30 cellular contexts compared by ENCODE assay signal in genomic region chr12:63991036-63991547, GRCh38.
A peak's percentile ranks its signal among the peaks of the same experiment; 100 is the strongest.
DNase-seq lines count a peak whose midpoint lies in the region; ATAC-seq and TF ChIP-seq lines count a peak whose summit lies in the region.
"Had no signal": no experiment of that assay in that cellular context is flagged by ENCODE, and none has a peak within 500 bp of the region (broad histone marks: within the 10 kb centered on the region; RNA-seq: fewer than 3 reads in every experiment).

No MANE protein-coding gene starts in this region.

- no peak for TF ChIP-seq CTCF in HFFc6 (IDR thresholded peaks at IDR 0.05)
- no peak for TF ChIP-seq CTCF in fibroblast of villous mesenchyme (IDR thresholded peaks at IDR 0.05; ENCODE audit: insufficient read depth, low read depth, low read length)
- no peak for TF ChIP-seq CTCF in progenitor cell of endocrine pancreas (IDR thresholded peaks at IDR 0.05; ENCODE audit: unreplicated experiment)

- H3K27ac Mint-ChIP-seq in HFFc6, result 0 out of 2 replicates have a peak overlapping the region, but pooled peaks have one; percentile 4
- peak overlapping the region; percentile 81 for H3K27ac Mint-ChIP-seq in progenitor cell of endocrine pancreas
- H3K27ac Mint-ChIP-seq in T-helper 2 cell treated with Interferon-gamma antibody and Interleukin-4, amounts not matched to agents 5 μg/mL and 100 μg/mL, for 36 hours, result no peak overlapping the region
- H3K27ac Mint-ChIP-seq: activated CD4-positive, alpha-beta T cell treated with anti-CD3 and anti-CD28 coated beads for 36 hours; activated CD8-positive, alpha-beta T cell treated with anti-CD3 and anti-CD28 coated beads for 36 hours; activated naive CD4-positive, alpha-beta T cell treated with anti-CD3 and anti-CD28 coated beads, Interleukin-2, amount 10 ng/mL, durations not matched to agents 7 days and 5 days; CD4-positive, alpha-beta memory T cell; stimulated activated naive CD8-positive, alpha-beta T cell treated with anti-CD3 and anti-CD28 coated beads, Interleukin-15, Interleukin-2, amounts not matched to agents 100 ng/mL and 50 ng/mL, for 24 hours had no signal

- peaks cover 71% of the 10 kb centered on the region for H3K4me1 Mint-ChIP-seq in HFFc6 (ENCODE audit: low read depth)
- H3K4me1 Mint-ChIP-seq in progenitor cell of endocrine pancreas (ENCODE audit: low read depth), result peaks cover 34% of the 10 kb centered on the region
- H3K4me1 Mint-ChIP-seq in T-helper 2 cell treated with Interferon-gamma antibody and Interleukin-4, amounts not matched to agents 5 μg/mL and 100 μg/mL, for 36 hours (ENCODE audit: low read depth), result no peaks in the 10 kb centered on the region
- H3K4me1 Mint-ChIP-seq: activated CD4-positive, alpha-beta T cell treated with anti-CD3 and anti-CD28 coated beads for 36 hours; activated naive CD4-positive, alpha-beta T cell treated with anti-CD3 and anti-CD28 coated beads, Interleukin-2, amount 10 ng/mL, durations not matched to agents 7 days and 5 days; CD4-positive, alpha-beta memory T cell had no signal

- H3K4me3 ChIP-seq in fibroblast of villous mesenchyme (ENCODE audit: low read depth, low read length), result no peak overlapping the region
- H3K4me3 ChIP-seq: adrenal gland, cardiac muscle cell, coronary artery, K562, lung, right atrium auricular region, spleen had no signal

- H3K27me3 Mint-ChIP-seq in HFFc6 (ENCODE audit: insufficient read depth) (peaks cover 7% of the 10 kb centered on the region; the same call in 1 of the 2 replicates), progenitor cell of endocrine pancreas (no peaks in the 10 kb centered on the region)
- peaks cover 2% of the 10 kb centered on the region for H3K27me3 Mint-ChIP-seq in T-helper 2 cell treated with Interferon-gamma antibody and Interleukin-4, amounts not matched to agents 5 μg/mL and 100 μg/mL, for 36 hours (ENCODE audit: low read depth)

- ATAC-seq in esophagus mucosa, result no peak
- ATAC-seq: activated CD4-positive, alpha-beta T cell treated with anti-CD3 and anti-CD28 coated beads for 36 hours; activated CD8-positive, alpha-beta T cell treated with anti-CD3 and anti-CD28 coated beads for 36 hours; K562; Panc1 had no signal

- DNase-seq in HFFc6 (no peak), amniotic epithelial cell (ENCODE audit: low read depth) (peak; percentile 27), fibroblast of villous mesenchyme (ENCODE audit: low read depth) (peak; percentile 25), progenitor cell of endocrine pancreas (ENCODE audit: low spot score, unreplicated experiment) (no peak), NCI-H1694 treated with DMSO at 0.1 percent for 48 hours (lab: John Stamatoyannopoulos, UW) (no peak), NCI-H146 treated with DMSO at 0.1 percent for 48 hours (lab: John Stamatoyannopoulos, UW; ENCODE audit: unreplicated experiment) (no peak)
- DNase-seq in T-helper 2 cell treated with Interferon-gamma antibody and Interleukin-4, amounts not matched to agents 5 μg/mL and 100 μg/mL, for 36 hours (ENCODE audit: low spot score), result no peak
- DNase-seq: activated CD4-positive, alpha-beta T cell treated with anti-CD3 and anti-CD28 coated beads for 36 hours; activated CD8-positive, alpha-beta memory T cell treated with anti-CD3 and anti-CD28 coated beads, Interleukin-2, amount 50 U/mL, for 48 hours; activated CD8-positive, alpha-beta T cell treated with anti-CD3 and anti-CD28 coated beads for 36 hours; activated naive CD4-positive, alpha-beta T cell treated with anti-CD3 and anti-CD28 coated beads, Interleukin-2, amount 10 ng/mL, durations not matched to agents 7 days and 5 days; adrenal gland; CD4-positive, alpha-beta memory T cell; effector memory CD4-positive, alpha-beta T cell; erythroblast; kidney glomerular epithelial cell; NCI-H1092 treated with DMSO at 0.1 percent for 48 hours; NCI-H2029; NCI-H345; SHP77; spleen; stimulated activated CD4-positive, alpha-beta T cell treated with anti-CD3 and anti-CD28 coated beads, Interleukin-2, amount 100 ng/mL, for 24 hours had no signal

- H3K36me3 Mint-ChIP-seq in HFFc6 (ENCODE audit: low read depth) (peaks cover 49% of the 10 kb centered on the region), progenitor cell of endocrine pancreas (ENCODE audit: insufficient read depth) (peaks cover 7% of the 10 kb centered on the region)
- no peaks in the 10 kb centered on the region for H3K36me3 Mint-ChIP-seq in T-helper 2 cell treated with Interferon-gamma antibody and Interleukin-4, amounts not matched to agents 5 μg/mL and 100 μg/mL, for 36 hours (ENCODE audit: low read depth)
- H3K36me3 Mint-ChIP-seq: activated naive CD4-positive, alpha-beta T cell treated with anti-CD3 and anti-CD28 coated beads, Interleukin-2, amount 10 ng/mL, durations not matched to agents 7 days and 5 days; CD4-positive, alpha-beta memory T cell had no signal

- H3K9me3 Mint-ChIP-seq in HFFc6, result no peaks in the 10 kb centered on the region
- H3K9me3 Mint-ChIP-seq in progenitor cell of endocrine pancreas (ENCODE audit: low read depth), result no peaks in the 10 kb centered on the region
- H3K9me3 Mint-ChIP-seq in T-helper 2 cell treated with Interferon-gamma antibody and Interleukin-4, amounts not matched to agents 5 μg/mL and 100 μg/mL, for 36 hours, result no peaks in the 10 kb centered on the region
- H3K9me3 Mint-ChIP-seq: activated CD8-positive, alpha-beta T cell treated with anti-CD3 and anti-CD28 coated beads for 36 hours; activated naive CD4-positive, alpha-beta T cell treated with anti-CD3 and anti-CD28 coated beads, Interleukin-2, amount 10 ng/mL, durations not matched to agents 7 days and 5 days; CD4-positive, alpha-beta memory T cell; stimulated activated naive CD8-positive, alpha-beta T cell treated with anti-CD3 and anti-CD28 coated beads, Interleukin-15, Interleukin-2, amounts not matched to agents 100 ng/mL and 50 ng/mL, for 24 hours had no signal

- no peak overlapping the region for H3K4me3 Mint-ChIP-seq in HFFc6
- no peak overlapping the region for H3K4me3 Mint-ChIP-seq in progenitor cell of endocrine pancreas (ENCODE audit: low read depth)
- H3K4me3 Mint-ChIP-seq in T-helper 2 cell treated with Interferon-gamma antibody and Interleukin-4, amounts not matched to agents 5 μg/mL and 100 μg/mL, for 36 hours, result no peak overlapping the region
- H3K4me3 Mint-ChIP-seq: activated CD4-positive, alpha-beta T cell treated with anti-CD3 and anti-CD28 coated beads for 36 hours; activated CD8-positive, alpha-beta T cell treated with anti-CD3 and anti-CD28 coated beads for 36 hours; activated naive CD4-positive, alpha-beta T cell treated with anti-CD3 and anti-CD28 coated beads, Interleukin-2, amount 10 ng/mL, durations not matched to agents 7 days and 5 days; CD4-positive, alpha-beta memory T cell; stimulated activated naive CD8-positive, alpha-beta T cell treated with anti-CD3 and anti-CD28 coated beads, Interleukin-15, Interleukin-2, amounts not matched to agents 100 ng/mL and 50 ng/mL, for 24 hours had no signal

Comparison
In these comparisons a context has a peak if more than half of its experiments do, and no peak if none do; other contexts are left out.
1. DNase-seq: peak in amniotic epithelial cell (single experiment) and fibroblast of villous mesenchyme (single experiment); none in HFFc6 (single experiment), progenitor cell of endocrine pancreas (single experiment), NCI-H1694 treated with DMSO at 0.1 percent for 48 hours (single experiment), T-helper 2 cell treated with Interferon-gamma antibody and Interleukin-4, amounts not matched to agents 5 μg/mL and 100 μg/mL, for 36 hours (single experiment) and NCI-H146 treated with DMSO at 0.1 percent for 48 hours (single experiment).